Comparison of ENCODE assay signal across 9 cellular contexts in the genomic region with DNA sequence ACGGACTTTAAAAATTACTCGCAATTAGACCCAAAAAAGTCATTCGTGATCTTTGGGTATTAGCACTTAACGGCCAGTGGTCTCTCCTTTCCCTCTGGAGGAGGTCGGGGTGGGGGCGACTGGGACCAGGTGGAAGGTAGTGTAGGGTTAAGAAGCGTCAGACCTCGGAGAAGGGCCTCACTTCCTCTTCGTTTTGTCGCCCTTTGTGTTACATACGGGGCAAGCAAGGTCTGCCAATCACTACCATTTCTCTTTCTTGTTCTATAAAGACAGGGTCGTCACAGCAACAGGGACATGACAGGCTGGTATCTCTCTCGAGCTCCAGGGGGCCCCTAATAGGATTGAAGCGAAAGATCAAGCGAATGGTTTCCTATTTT.
A peak's percentile ranks its signal among the peaks of the same experiment; 100 is the strongest.
DNase-seq lines count a peak whose midpoint lies in the region; ATAC-seq and TF ChIP-seq lines count a peak whose summit lies in the region.
"Had no signal": no experiment of that assay in that cellular context is flagged by ENCODE, and none has a peak within 500 bp of the region (broad histone marks: within the 10 kb centered on the region; RNA-seq: fewer than 3 reads in every experiment).

No MANE protein-coding gene starts in this region.

- H3K9me3 Mint-ChIP-seq in CD4-positive, alpha-beta T cell, result no peaks in the 10 kb centered on the region
- H3K9me3 Mint-ChIP-seq in activated naive CD8-positive, alpha-beta T cell treated with anti-CD3 and anti-CD28 coated beads, Interleukin-2, amount 10 ng/mL, durations not matched to agents 7 days and 5 days, result no peaks in the 10 kb centered on the region
- H3K9me3 Mint-ChIP-seq in naive thymus-derived CD8-positive, alpha-beta T cell, result peaks cover 0 to 3% (median 0%) of the 10 kb centered on the region in 9 donors

- CTCF ChIA-PET in CD4-positive, alpha-beta T cell (lab: Charles Lee), result interaction anchor here (2.0 kb wide), 1 partner anchor 631 kb away, joined by 11 read pairs; no protein-coding TSS in a partner anchor

- WGBS in aorta, 2 donors, result 77 to 78% methylated on average over 15 of the region's 15 CpGs
- WGBS in lower leg skin, 2 donors, result 77 to 83% methylated on average over 15 of the region's 15 CpGs

- H3K36me3 Mint-ChIP-seq in CD4-positive, alpha-beta T cell (ENCODE audit: low read depth), result no peaks in the 10 kb centered on the region
- H3K36me3 Mint-ChIP-seq in activated naive CD8-positive, alpha-beta T cell treated with anti-CD3 and anti-CD28 coated beads, Interleukin-2, amount 10 ng/mL, durations not matched to agents 7 days and 5 days, result no peaks in the 10 kb centered on the region
- H3K36me3 Mint-ChIP-seq in naive thymus-derived CD8-positive, alpha-beta T cell, result no peaks in the 10 kb centered on the region

- TF ChIP-seq POLR2A in lower leg skin (IDR thresholded peaks at IDR 0.05), result no peak

- H3K9me3 ChIP-seq in CD4-positive, alpha-beta T cell (ENCODE audit: control insufficient read depth, low read length), result no peaks in the 10 kb centered on the region
- H3K9me3 ChIP-seq in aorta (ENCODE audit: control insufficient read depth, low read length), result no peaks in the 10 kb centered on the region

- intact Hi-C loops in CD4-positive, alpha-beta T cell (cut with DNase I, micrococcal nuclease), result loop anchor here in 1 of 2 experiments (5.0 to 10.0 kb wide), 4 partner anchors 87 to 1250 kb away; a partner anchor contains a TSS
- intact Hi-C loops in aorta (cut with DNase I) (no loop called here), lower leg skin (cut with DNase I; ENCODE audit: low total_unique reads) (loop anchor here (5.0 kb wide), 1 partner anchor 632 kb away; no protein-coding TSS in a partner anchor)

- peaks cover 88% of the 10 kb centered on the region for H3K27me3 Mint-ChIP-seq in CD4-positive, alpha-beta T cell
- H3K27me3 Mint-ChIP-seq in activated naive CD8-positive, alpha-beta T cell treated with anti-CD3 and anti-CD28 coated beads, Interleukin-2, amount 10 ng/mL, durations not matched to agents 7 days and 5 days, result peaks cover 82% of the 10 kb centered on the region
- peaks cover 44 to 80% (median 68%) of the 10 kb centered on the region in 5 donors for H3K27me3 Mint-ChIP-seq in naive thymus-derived CD8-positive, alpha-beta T cell

- peak overlapping the region; percentile 84 for H3K4me3 Mint-ChIP-seq in CD4-positive, alpha-beta T cell
- H3K4me3 Mint-ChIP-seq in activated naive CD8-positive, alpha-beta T cell treated with anti-CD3 and anti-CD28 coated beads, Interleukin-2, amount 10 ng/mL, durations not matched to agents 7 days and 5 days, result peak overlapping the region; percentile 61
- peak overlapping the region; percentile 67 to 88 (median 83) for H3K4me3 Mint-ChIP-seq in naive thymus-derived CD8-positive, alpha-beta T cell

- peak overlapping the region; percentile 61 for H3K27ac Mint-ChIP-seq in CD4-positive, alpha-beta T cell
- H3K27ac Mint-ChIP-seq in activated naive CD8-positive, alpha-beta T cell treated with anti-CD3 and anti-CD28 coated beads, Interleukin-2, amount 10 ng/mL, durations not matched to agents 7 days and 5 days, result peak overlapping the region; percentile 42
- H3K27ac Mint-ChIP-seq in naive thymus-derived CD8-positive, alpha-beta T cell, result peak overlapping the region in 9 of 10 donors; percentile 38 to 93 (median 88)

- no peaks in the 10 kb centered on the region for H3K36me3 ChIP-seq in H7 (replicated peaks; ENCODE audit: control insufficient read depth, insufficient read depth, low read length)
- H3K36me3 ChIP-seq in aorta (ENCODE audit: control insufficient read depth in 1 of 2, insufficient read depth in 2 of 2, low read length in 1 of 2), result no peaks in the 10 kb centered on the region

- H3K27me3 ChIP-seq in CD4-positive, alpha-beta T cell (ENCODE audit: control insufficient read depth, insufficient read depth, low read length), result peaks cover 62% of the 10 kb centered on the region
- H3K27me3 ChIP-seq in H7 (ENCODE audit: control insufficient read depth, insufficient read depth, low read length) (peaks cover 23% of the 10 kb centered on the region), aorta (ENCODE audit: control insufficient read depth in 1 of 2, insufficient read depth in 2 of 2, low read length in 1 of 2) (peaks cover 0 to 2% of the 10 kb centered on the region in 2 donors)

- no peak for DNase-seq in CD4-positive, alpha-beta T cell
- DNase-seq in H7 (peak; percentile 59), aorta (no peak), lower leg skin (ENCODE audit: low spot score in 2 of 2) (no peak), NCI-H345 (lab: John Stamatoyannopoulos, UW) (no peak)
- no peak for DNase-seq in activated naive CD8-positive, alpha-beta T cell treated with anti-CD3 and anti-CD28 coated beads, Interleukin-2, amount 10 ng/mL, durations not matched to agents 7 days and 5 days
- peak in 4 of 10 donors; percentile 5 to 24 (median 9) for DNase-seq in naive thymus-derived CD8-positive, alpha-beta T cell
- DNase-seq: hippocampal formation had no signal

- H3K27ac ChIP-seq in CD4-positive, alpha-beta T cell (ENCODE audit: low read depth, low read length), result no peak overlapping the region
- no peak overlapping the region for H3K27ac ChIP-seq in aorta (ENCODE audit: low read depth in 1 of 2, low read length in 2 of 2)

- H3K4me3 ChIP-seq in H7 (ENCODE audit: insufficient read depth, low read depth, low read length) (peak overlapping the region; percentile 51), aorta (ENCODE audit: low read length in 2 of 2) (no peak overlapping the region), lower leg skin (ENCODE audit: low read depth, poor library complexity, severe bottlenecking) (no peak overlapping the region)

- peaks cover 28% of the 10 kb centered on the region for H3K4me1 Mint-ChIP-seq in CD4-positive, alpha-beta T cell (ENCODE audit: low read depth)
- H3K4me1 Mint-ChIP-seq in activated naive CD8-positive, alpha-beta T cell treated with anti-CD3 and anti-CD28 coated beads, Interleukin-2, amount 10 ng/mL, durations not matched to agents 7 days and 5 days, result peaks cover 13% of the 10 kb centered on the region
- H3K4me1 Mint-ChIP-seq in naive thymus-derived CD8-positive, alpha-beta T cell, result peaks cover 8 to 30% (median 24%) of the 10 kb centered on the region in 4 donors

- no peaks in the 10 kb centered on the region for H3K4me1 ChIP-seq in aorta (ENCODE audit: control insufficient read depth in 1 of 2, insufficient read depth in 2 of 2, low read length in 2 of 2)

- POLR2A ChIA-PET in CD4-positive, alpha-beta T cell (lab: Charles Lee), result interaction anchor here (1.2 kb wide), 1 partner anchor 37 kb away, joined by 3 read pairs; no protein-coding TSS in a partner anchor
- POLR2A ChIA-PET in activated naive CD8-positive, alpha-beta T cell treated with anti-CD3 and anti-CD28 coated beads, Interleukin-2, amount 10 ng/mL, durations not matched to agents 7 days and 5 days (lab: Charles Lee), result interaction anchor here (1.3 kb wide), 1 partner anchor 38 kb away, joined by 3 read pairs; no protein-coding TSS in a partner anchor
- POLR2A ChIA-PET in naive thymus-derived CD8-positive, alpha-beta T cell (lab: Charles Lee), result interaction anchor here (0.7 to 1.0 kb wide), 2 partner anchors 37 to 38 kb away, joined by 3 read pairs; no protein-coding TSS in a partner anchor

- ATAC-seq in CD4-positive, alpha-beta T cell (ENCODE audit: poor library complexity), result no peak
- ATAC-seq in activated naive CD8-positive, alpha-beta T cell treated with anti-CD3 and anti-CD28 coated beads, Interleukin-2, amount 10 ng/mL, durations not matched to agents 7 days and 5 days (ENCODE audit: low read depth), result no peak
- peak; percentile 24 to 43 for ATAC-seq in naive thymus-derived CD8-positive, alpha-beta T cell
- ATAC-seq in GM21717 (IDR thresholded peaks at IDR 0.05; ENCODE audit: unreplicated experiment) (no peak), aorta (ENCODE audit: low FRiP score) (no peak)

- no peak for TF ChIP-seq CTCF in CD4-positive, alpha-beta T cell (IDR thresholded peaks at IDR 0.05)
- no peak for TF ChIP-seq CTCF in lower leg skin (IDR thresholded peaks at IDR 0.05)

Comparison
In these comparisons a context has a peak if more than half of its experiments do, and no peak if none do; other contexts are left out.
1. ATAC-seq: peak in naive thymus-derived CD8-positive, alpha-beta T cell (2 of 2); none in CD4-positive, alpha-beta T cell (single experiment), activated naive CD8-positive, alpha-beta T cell treated with anti-CD3 and anti-CD28 coated beads, Interleukin-2, amount 10 ng/mL, durations not matched to agents 7 days and 5 days (single experiment), GM21717 (single experiment) and aorta (single experiment).
2. Peak in every context shown above with its lines, with median percentiles within 50 percentile points of each other: H3K27ac Mint-ChIP-seq and H3K4me3 Mint-ChIP-seq.